Comparison of ENCODE assay signal across 11 cellular contexts in the genomic region with DNA sequence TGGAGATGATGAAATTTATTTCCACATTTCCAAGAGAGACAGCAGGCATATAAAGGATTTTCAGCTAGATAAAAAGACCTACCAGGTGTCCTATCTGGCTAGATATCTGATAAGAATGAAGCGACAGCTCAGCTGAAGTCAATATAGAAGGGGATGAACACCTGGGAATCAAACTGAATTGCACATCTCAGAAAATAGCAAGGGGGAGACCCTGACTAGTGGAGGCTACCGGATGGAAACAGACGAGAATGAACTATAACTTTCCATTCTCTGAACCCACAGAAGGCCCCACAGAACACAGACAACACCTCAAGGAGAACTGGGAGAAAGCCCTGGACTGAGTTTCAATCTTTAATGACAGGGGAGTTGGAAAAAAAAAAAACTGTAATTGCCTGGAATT. TPM values are rescaled to one million over a fixed set of nuclear protein-coding genes. Genes with fewer than 3 reads are reported as not detected.
DNase-seq lines count a peak whose midpoint lies in the region; ATAC-seq lines count a peak whose summit lies in the region.
"Had no signal": no experiment of that assay in that cellular context is flagged by ENCODE, and none has a peak within 500 bp of the region (broad histone marks: within the 10 kb centered on the region; RNA-seq: fewer than 3 reads in every experiment).

No MANE protein-coding gene starts in this region.

- no peaks in the 10 kb centered on the region for H3K9me3 ChIP-seq in skeletal muscle satellite cell (replicated peaks; ENCODE audit: low read length)
- H3K9me3 ChIP-seq in HAP-1: no peaks in the 10 kb centered on the region
- H3K9me3 ChIP-seq: A549 had no signal

- H3K27me3 Mint-ChIP-seq in activated CD4-positive, alpha-beta T cell treated with anti-CD3 and anti-CD28 coated beads, Interleukin-2, amount 10 ng/mL, durations not matched to agents 24 days and 14 days: no peaks in the 10 kb centered on the region
- H3K27me3 Mint-ChIP-seq in T-cell: no peaks in the 10 kb centered on the region
- H3K27me3 Mint-ChIP-seq: progenitor cell of endocrine pancreas had no signal

- H3K27ac Mint-ChIP-seq in activated CD4-positive, alpha-beta T cell treated with anti-CD3 and anti-CD28 coated beads, Interleukin-2, amount 10 ng/mL, durations not matched to agents 24 days and 14 days: peak overlapping the region; percentile 59
- peak overlapping the region; percentile 95 for H3K27ac Mint-ChIP-seq in T-cell
- H3K27ac Mint-ChIP-seq: progenitor cell of endocrine pancreas had no signal

- peaks cover 7% of the 10 kb centered on the region for H3K4me1 ChIP-seq in skeletal muscle satellite cell (ENCODE audit: control insufficient read depth, insufficient read depth, low read length)
- no peaks in the 10 kb centered on the region for H3K4me1 ChIP-seq in HAP-1
- H3K4me1 ChIP-seq: A549 had no signal

- H3K27me3 ChIP-seq in skeletal muscle satellite cell (ENCODE audit: control insufficient read depth, insufficient read depth, low read length): no peaks in the 10 kb centered on the region
- no peaks in the 10 kb centered on the region for H3K27me3 ChIP-seq in HAP-1 (ENCODE audit: low read depth)

- peak; percentile 67 for DNase-seq in activated CD4-positive, alpha-beta T cell treated with anti-CD3 and anti-CD28 coated beads, Interleukin-2, amount 10 ng/mL, durations not matched to agents 24 days and 14 days
- no peak for DNase-seq in activated CD4-positive, alpha-beta T cell treated with anti-CD3 and anti-CD28 coated beads, Interleukin-2, amount 50 U/mL, for 4 hours
- DNase-seq in T-cell: no peak
- DNase-seq in HAP-1 (ENCODE audit: low spot score in 2 of 2): no peak
- no peak for DNase-seq in DMS79 (lab: John Stamatoyannopoulos, UW)
- DNase-seq in KBM-7: no peak
- DNase-seq: NCI-H69 had no signal

- intact Hi-C loops in activated CD4-positive, alpha-beta T cell treated with anti-CD3 and anti-CD28 coated beads, Interleukin-2, amount 10 ng/mL, durations not matched to agents 24 days and 14 days (cut with micrococcal nuclease): loop anchor here (5.0 kb wide), 1 partner anchor 86 kb away; no protein-coding TSS in a partner anchor

- CTCF ChIA-PET in T-cell (lab: Charles Lee): no interaction called here

- H3K36me3 Mint-ChIP-seq in activated CD4-positive, alpha-beta T cell treated with anti-CD3 and anti-CD28 coated beads, Interleukin-2, amount 10 ng/mL, durations not matched to agents 24 days and 14 days (ENCODE audit: low read depth): peaks cover 11% of the 10 kb centered on the region
- H3K36me3 Mint-ChIP-seq in T-cell: peaks cover 11% of the 10 kb centered on the region

- H3K36me3 ChIP-seq in skeletal muscle satellite cell (ENCODE audit: insufficient read depth, low read length) (peaks cover 39% of the 10 kb centered on the region), HAP-1 (replicated peaks) (peaks cover 7% of the 10 kb centered on the region)

- peaks cover 19% of the 10 kb centered on the region for H3K4me1 Mint-ChIP-seq in activated CD4-positive, alpha-beta T cell treated with anti-CD3 and anti-CD28 coated beads, Interleukin-2, amount 10 ng/mL, durations not matched to agents 24 days and 14 days
- H3K4me1 Mint-ChIP-seq in T-cell: peaks cover 21 to 27% (median 21%) of the 10 kb centered on the region in 3 donors

- H3K4me3 Mint-ChIP-seq in activated CD4-positive, alpha-beta T cell treated with anti-CD3 and anti-CD28 coated beads, Interleukin-2, amount 10 ng/mL, durations not matched to agents 24 days and 14 days: peak overlapping the region; percentile 72
- peak overlapping the region; percentile 71 to 84 (median 83) for H3K4me3 Mint-ChIP-seq in T-cell

- H3K4me2 ChIP-seq in skeletal muscle satellite cell (ENCODE audit: low read length): peak overlapping the region; percentile 9
- H3K4me2 ChIP-seq: A549 had no signal

- H3K4me3 ChIP-seq in skeletal muscle satellite cell (ENCODE audit: low read length): no peak overlapping the region
- H3K4me3 ChIP-seq in HAP-1: no peak overlapping the region
- H3K4me3 ChIP-seq: A549 had no signal

- H3K9me3 Mint-ChIP-seq in activated CD4-positive, alpha-beta T cell treated with anti-CD3 and anti-CD28 coated beads, Interleukin-2, amount 10 ng/mL, durations not matched to agents 24 days and 14 days: no peaks in the 10 kb centered on the region
- no peaks in the 10 kb centered on the region for H3K9me3 Mint-ChIP-seq in T-cell

- H3K9ac ChIP-seq in skeletal muscle satellite cell (ENCODE audit: low read depth, low read length): no peak overlapping the region

- ATAC-seq in HG02763 (IDR thresholded peaks at IDR 0.05; ENCODE audit: unreplicated experiment) (peak; percentile 45), T-cell (replicated peaks in 1 of 4) (peak in 3 of 4 experiments; percentile 38 to 66 (median 60))
- ATAC-seq: A549 had no signal

- POLR2A ChIA-PET in T-cell (lab: Charles Lee): no interaction called here

- in situ Hi-C loops in HAP-1 (cut with MboI; ENCODE audit: low sequenced_read_pairs) (no loop called here), KBM-7 (cut with MboI; ENCODE audit: low pct_unique_long_range_greater_than_20kb, low sequenced_read_pairs) (no loop called here)

RNA-seq across cellular contexts. Expression of a gene that starts 51.1 kb away (rescaled TPM):
- total RNA-seq in activated CD4-positive, alpha-beta T cell treated with anti-CD3 and anti-CD28 coated beads, Interleukin-2, amount 10 ng/mL, durations not matched to agents 24 days and 14 days: 7.6 and 7.8 TPM in 2 replicates
- 1 to 10 TPM; 5.1 to 9.4 (median 7.7) TPM for total RNA-seq in T-cell
- 19.0 and 20.8 TPM in 2 replicates for total RNA-seq in skeletal muscle satellite cell (2012; rRNA removed)
